ENCODE assay signal across 6 cellular contexts in the genomic region with DNA sequence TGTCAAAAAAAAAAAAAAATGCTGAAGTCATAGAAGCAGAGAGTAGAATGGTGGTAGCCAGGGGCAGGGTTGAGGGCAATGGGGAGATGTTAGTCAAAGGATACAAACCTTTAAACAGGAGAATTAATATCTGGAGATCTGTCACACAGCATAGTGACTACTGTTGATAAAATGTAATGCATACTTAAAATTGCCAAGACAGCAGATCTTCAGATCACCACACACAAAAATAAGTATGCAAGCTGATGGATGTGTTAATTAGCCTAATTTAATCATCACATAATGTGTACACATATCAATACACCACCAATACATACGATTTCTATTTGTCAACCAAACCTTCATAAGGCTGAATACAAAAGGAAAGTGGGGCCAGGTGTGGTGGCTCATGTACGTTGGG.
"Had no signal": no experiment of that assay in that cellular context is flagged by ENCODE, and none has a peak within 500 bp of the region (broad histone marks: within the 10 kb centered on the region; RNA-seq: fewer than 3 reads in every experiment).

No MANE protein-coding gene starts in this region.

- H3K9ac ChIP-seq: KMS-11 had no signal

- FAIRE-seq: K562 had no signal

- DNase-seq: IMR-90, KBM-7, KG1 had no signal

- H3K4me2 ChIP-seq: KMS-11 had no signal

- ATAC-seq: K562 had no signal

- H3K4me3 ChIP-seq: K562 had no signal

- H3K27ac ChIP-seq: HL-60, KMS-11 had no signal
